9 cellular contexts compared by ENCODE assay signal in the genomic region with DNA sequence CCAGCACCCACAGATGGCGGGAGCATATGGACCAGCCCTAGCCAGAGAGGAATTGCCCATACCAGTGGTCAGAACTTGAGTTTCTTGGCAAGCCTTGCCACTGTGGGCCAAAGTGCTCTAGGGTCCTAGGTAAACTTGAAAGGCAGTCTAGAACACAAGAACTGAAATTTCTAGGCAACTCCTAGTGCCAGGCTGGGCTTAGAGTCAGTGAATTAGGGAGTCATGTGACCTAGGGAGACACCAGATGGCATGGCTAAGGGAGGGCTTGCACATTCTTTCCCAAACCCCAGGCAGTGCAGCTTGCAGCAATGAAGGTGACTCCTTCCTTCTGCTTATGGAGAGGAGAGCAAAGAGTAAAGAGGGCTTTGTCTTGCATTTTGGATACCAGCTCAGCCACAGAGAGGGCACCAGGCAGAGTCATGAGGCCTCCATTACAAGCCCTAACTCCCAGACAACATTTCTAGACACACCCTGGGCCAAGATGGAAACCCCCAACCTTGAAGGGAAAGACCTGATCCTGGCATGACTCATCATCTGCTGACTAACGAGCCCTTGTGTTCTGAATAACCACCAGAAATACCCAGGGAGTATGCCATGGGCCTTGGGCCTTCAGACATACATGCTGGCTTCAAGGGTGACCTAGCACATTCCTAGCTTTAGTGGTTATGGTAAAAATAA. TPM values are rescaled to one million over a fixed set of nuclear protein-coding genes. Genes with fewer than 3 reads are reported as not detected.
DNase-seq lines count a peak whose midpoint lies in the region; ATAC-seq, FAIRE-seq and TF ChIP-seq lines count a peak whose summit lies in the region.
"Had no signal": no experiment of that assay in that cellular context is flagged by ENCODE, and none has a peak within 500 bp of the region (broad histone marks: within the 10 kb centered on the region; RNA-seq: fewer than 3 reads in every experiment).

No MANE protein-coding gene starts in this region.

- no peak for ATAC-seq in sciatic nerve

- H3K27ac ChIP-seq in keratinocyte (ENCODE audit: control insufficient read depth, insufficient read depth, low read length) = peak overlapping the region; percentile 73

- no peaks in the 10 kb centered on the region for H3K79me2 ChIP-seq in keratinocyte (ENCODE audit: control insufficient read depth, insufficient read depth, low read length)

- H4K20me1 ChIP-seq in keratinocyte (ENCODE audit: control insufficient read depth, extremely low read depth, insufficient read depth, low read length) = no peaks in the 10 kb centered on the region

- no peaks in the 10 kb centered on the region for H3K9me1 ChIP-seq in keratinocyte (ENCODE audit: control insufficient read depth, extremely low read depth, insufficient read depth, low read length)

- intact Hi-C loops in sciatic nerve (cut with DNase I) = no loop called here

- dilution Hi-C loops in keratinocyte (cut with MboI; ENCODE audit: extremely low pct_ligation_motif_present, low sequenced_read_pairs) = no loop called here

- H3K4me3 ChIP-seq in keratinocyte (ENCODE audit: control insufficient read depth in 2 of 3, extremely low read depth in 1 of 3, insufficient read depth in 2 of 3, low read depth in 1 of 3, low read length in 3 of 3) = no peak overlapping the region

- H3K27me3 ChIP-seq in keratinocyte (ENCODE audit: control insufficient read depth, extremely low read depth, insufficient read depth, low read length) = no peaks in the 10 kb centered on the region

- H3K9ac ChIP-seq in keratinocyte (ENCODE audit: control insufficient read depth, extremely low read depth, insufficient read depth, low read length) = no peak overlapping the region

- POLR2A ChIA-PET in activated CD4-positive, alpha-beta T cell treated with anti-CD3 and anti-CD28 coated beads, Interleukin-2, amount 10 ng/mL, durations not matched to agents 7 days and 5 days (lab: Charles Lee) = no interaction called here

- no peak for TF ChIP-seq CTCF in keratinocyte (optimal IDR thresholded peaks at IDR 0.05 in 1 of 3, IDR thresholded peaks at IDR 0.05 in 1 of 3, conservative IDR thresholded peaks at IDR 0.05 in 1 of 3; ENCODE audit: extremely low read depth in 1 of 3, insufficient read depth in 2 of 3, low read length in 3 of 3)

- H3K9me3 ChIP-seq in keratinocyte (ENCODE audit: control insufficient read depth, low read depth, low read length) = no peaks in the 10 kb centered on the region

- FAIRE-seq in H54 (lab: Jason Lieb, UNC) (peak; percentile 90), keratinocyte (lab: Jason Lieb, UNC) (no peak)

- TF ChIP-seq POLR2A in H54 (IDR thresholded peaks at IDR 0.05; ENCODE audit: low read depth, low read length) = no peak

- H3K4me3 Mint-ChIP-seq in activated CD4-positive, alpha-beta T cell treated with anti-CD3 and anti-CD28 coated beads, Interleukin-2, amount 10 ng/mL, durations not matched to agents 7 days and 5 days = no peak overlapping the region

- H3K27ac Mint-ChIP-seq in activated CD4-positive, alpha-beta T cell treated with anti-CD3 and anti-CD28 coated beads, Interleukin-2, amount 10 ng/mL, durations not matched to agents 7 days and 5 days = no peak overlapping the region

- H3K4me1 Mint-ChIP-seq in activated CD4-positive, alpha-beta T cell treated with anti-CD3 and anti-CD28 coated beads, Interleukin-2, amount 10 ng/mL, durations not matched to agents 7 days and 5 days = no peaks in the 10 kb centered on the region

- H3K4me2 ChIP-seq in keratinocyte (ENCODE audit: control insufficient read depth, extremely low read depth, insufficient read depth, low read depth, low read length) = no peak overlapping the region

- H3K9me3 Mint-ChIP-seq in activated CD4-positive, alpha-beta T cell treated with anti-CD3 and anti-CD28 coated beads, Interleukin-2, amount 10 ng/mL, durations not matched to agents 7 days and 5 days = peaks cover 5% of the 10 kb centered on the region

- peak; percentile 0 to 2 for DNase-seq in activated CD4-positive, alpha-beta T cell treated with anti-CD3 and anti-CD28 coated beads for 24 hours (ENCODE audit: low read depth in 2 of 2)
- DNase-seq in activated CD4-positive, alpha-beta T cell treated with anti-CD3 and anti-CD28 coated beads, Interleukin-2, amount 10 ng/mL, durations not matched to agents 7 days and 5 days = no peak
- DNase-seq in H54 (ENCODE audit: insufficient read length, low spot score) = peak; percentile 33
- DNase-seq in HS-27A (ENCODE audit: low read depth) = peak; percentile 8
- DNase-seq in keratinocyte (ENCODE audit: low read depth, low spot score) = peak; percentile 61
- DNase-seq in sciatic nerve (ENCODE audit: low spot score) = no peak
- DNase-seq in NCI-H1436 treated with DMSO at 0.1 percent for 48 hours (lab: John Stamatoyannopoulos, UW) = no peak
- DNase-seq in NCI-H2029 treated with DMSO at 0.1 percent for 48 hours (lab: John Stamatoyannopoulos, UW) = no peak

- CTCF ChIA-PET in activated CD4-positive, alpha-beta T cell treated with anti-CD3 and anti-CD28 coated beads, Interleukin-2, amount 10 ng/mL, durations not matched to agents 7 days and 5 days (lab: Charles Lee) = no interaction called here

- no peaks in the 10 kb centered on the region for H3K36me3 Mint-ChIP-seq in activated CD4-positive, alpha-beta T cell treated with anti-CD3 and anti-CD28 coated beads, Interleukin-2, amount 10 ng/mL, durations not matched to agents 7 days and 5 days (ENCODE audit: low read depth)

- H3K4me1 ChIP-seq in keratinocyte (ENCODE audit: control insufficient read depth, extremely low read depth, insufficient read depth, low read length) = peaks cover 12% of the 10 kb centered on the region

- H3K36me3 ChIP-seq in keratinocyte (ENCODE audit: control insufficient read depth in 2 of 2, extremely low read depth in 1 of 2, insufficient read depth in 2 of 2, low read length in 2 of 2) = no peaks in the 10 kb centered on the region

- no peaks in the 10 kb centered on the region for H3K27me3 Mint-ChIP-seq in activated CD4-positive, alpha-beta T cell treated with anti-CD3 and anti-CD28 coated beads, Interleukin-2, amount 10 ng/mL, durations not matched to agents 7 days and 5 days

- H2AFZ ChIP-seq in keratinocyte (ENCODE audit: control insufficient read depth, low read length) = peak overlapping the region; percentile 54

RNA-seq across cellular contexts. Expression of gene OR56A3, which starts 19.2 kb away (rescaled TPM):
- total RNA-seq in activated CD4-positive, alpha-beta T cell treated with anti-CD3 and anti-CD28 coated beads, Interleukin-2, amount 10 ng/mL, durations not matched to agents 7 days and 5 days = not detected
- polyA plus RNA-seq in keratinocyte = not detected in 3 replicates
- polyA plus RNA-seq in keratinocyte (2011; ENCODE audit: low read depth) = not detected
- not detected in 2 replicates for polyA plus RNA-seq in keratinocyte (2011; cell fraction: cytosol; rRNA removed)
- not detected in 2 replicates for polyA plus RNA-seq in keratinocyte (2011; cell fraction: nucleus; rRNA removed)
- polyA plus RNA-seq in keratinocyte (2012; ENCODE audit: low replicate concordance) = not detected in 2 replicates
- not detected in 3 replicates for polyA minus RNA-seq in keratinocyte
- polyA minus RNA-seq in keratinocyte (2011; cell fraction: cytosol; rRNA and poly(A)+ RNA removed) = not detected
- not detected in 2 replicates for polyA minus RNA-seq in keratinocyte (2011; cell fraction: nucleus; rRNA and poly(A)+ RNA removed)
- total RNA-seq in sciatic nerve = not detected
- polyA plus RNA-seq: AG04450 had no signal

RNA-seq across cellular contexts. Expression of gene OR52E5, which starts 29.9 kb away (rescaled TPM):
- not detected for total RNA-seq in activated CD4-positive, alpha-beta T cell treated with anti-CD3 and anti-CD28 coated beads, Interleukin-2, amount 10 ng/mL, durations not matched to agents 7 days and 5 days
- polyA plus RNA-seq in keratinocyte = not detected in 3 replicates
- polyA plus RNA-seq in keratinocyte (2011; ENCODE audit: low read depth) = not detected
- polyA plus RNA-seq in keratinocyte (2011; cell fraction: cytosol; rRNA removed) = not detected in 2 replicates
- not detected in 2 replicates for polyA plus RNA-seq in keratinocyte (2011; cell fraction: nucleus; rRNA removed)
- polyA plus RNA-seq in keratinocyte (2012; ENCODE audit: low replicate concordance) = not detected in 2 replicates
- polyA minus RNA-seq in keratinocyte = not detected in 3 replicates
- not detected for polyA minus RNA-seq in keratinocyte (2011; cell fraction: cytosol; rRNA and poly(A)+ RNA removed)
- not detected in 2 replicates for polyA minus RNA-seq in keratinocyte (2011; cell fraction: nucleus; rRNA and poly(A)+ RNA removed)
- total RNA-seq in sciatic nerve = not detected
- polyA plus RNA-seq: AG04450 had no signal

RNA-seq across cellular contexts. Expression of gene OR52E4, which starts 42.5 kb away (rescaled TPM):
- total RNA-seq in activated CD4-positive, alpha-beta T cell treated with anti-CD3 and anti-CD28 coated beads, Interleukin-2, amount 10 ng/mL, durations not matched to agents 7 days and 5 days = not detected
- not detected in 3 replicates for polyA plus RNA-seq in keratinocyte
- polyA plus RNA-seq in keratinocyte (2011; ENCODE audit: low read depth) = not detected
- not detected in 2 replicates for polyA plus RNA-seq in keratinocyte (2011; cell fraction: cytosol; rRNA removed)
- polyA plus RNA-seq in keratinocyte (2011; cell fraction: nucleus; rRNA removed) = not detected in 2 replicates
- not detected in 2 replicates for polyA plus RNA-seq in keratinocyte (2012; ENCODE audit: low replicate concordance)
- not detected in 3 replicates for polyA minus RNA-seq in keratinocyte
- polyA minus RNA-seq in keratinocyte (2011; cell fraction: cytosol; rRNA and poly(A)+ RNA removed) = not detected
- polyA minus RNA-seq in keratinocyte (2011; cell fraction: nucleus; rRNA and poly(A)+ RNA removed) = not detected in 2 replicates
- not detected for total RNA-seq in sciatic nerve
- polyA plus RNA-seq: AG04450 had no signal

RNA-seq across cellular contexts. Expression of gene OR56A5, which starts 45.4 kb away (rescaled TPM):
- not detected for total RNA-seq in activated CD4-positive, alpha-beta T cell treated with anti-CD3 and anti-CD28 coated beads, Interleukin-2, amount 10 ng/mL, durations not matched to agents 7 days and 5 days
- polyA plus RNA-seq in keratinocyte = not detected in 3 replicates
- polyA plus RNA-seq in keratinocyte (2011; ENCODE audit: low read depth) = not detected
- polyA plus RNA-seq in keratinocyte (2011; cell fraction: cytosol; rRNA removed) = not detected in 2 replicates
- not detected in 2 replicates for polyA plus RNA-seq in keratinocyte (2011; cell fraction: nucleus; rRNA removed)
- not detected in 2 replicates for polyA plus RNA-seq in keratinocyte (2012; ENCODE audit: low replicate concordance)
- polyA minus RNA-seq in keratinocyte = 0.67 TPM in 1 of 3 replicates, not detected in the others
- not detected for polyA minus RNA-seq in keratinocyte (2011; cell fraction: cytosol; rRNA and poly(A)+ RNA removed)
- not detected in 2 replicates for polyA minus RNA-seq in keratinocyte (2011; cell fraction: nucleus; rRNA and poly(A)+ RNA removed)
- not detected for total RNA-seq in sciatic nerve
- polyA plus RNA-seq: AG04450 had no signal

Comparison
In these comparisons a context has a peak if more than half of its experiments do, and no peak if none do; other contexts are left out.
1. DNase-seq: peak in activated CD4-positive, alpha-beta T cell treated with anti-CD3 and anti-CD28 coated beads for 24 hours (2 of 2), H54 (single experiment), HS-27A (single experiment) and keratinocyte (single experiment); none in activated CD4-positive, alpha-beta T cell treated with anti-CD3 and anti-CD28 coated beads, Interleukin-2, amount 10 ng/mL, durations not matched to agents 7 days and 5 days (single experiment), sciatic nerve (single experiment), NCI-H1436 treated with DMSO at 0.1 percent for 48 hours (single experiment) and NCI-H2029 treated with DMSO at 0.1 percent for 48 hours (single experiment).